In the genomic region with DNA sequence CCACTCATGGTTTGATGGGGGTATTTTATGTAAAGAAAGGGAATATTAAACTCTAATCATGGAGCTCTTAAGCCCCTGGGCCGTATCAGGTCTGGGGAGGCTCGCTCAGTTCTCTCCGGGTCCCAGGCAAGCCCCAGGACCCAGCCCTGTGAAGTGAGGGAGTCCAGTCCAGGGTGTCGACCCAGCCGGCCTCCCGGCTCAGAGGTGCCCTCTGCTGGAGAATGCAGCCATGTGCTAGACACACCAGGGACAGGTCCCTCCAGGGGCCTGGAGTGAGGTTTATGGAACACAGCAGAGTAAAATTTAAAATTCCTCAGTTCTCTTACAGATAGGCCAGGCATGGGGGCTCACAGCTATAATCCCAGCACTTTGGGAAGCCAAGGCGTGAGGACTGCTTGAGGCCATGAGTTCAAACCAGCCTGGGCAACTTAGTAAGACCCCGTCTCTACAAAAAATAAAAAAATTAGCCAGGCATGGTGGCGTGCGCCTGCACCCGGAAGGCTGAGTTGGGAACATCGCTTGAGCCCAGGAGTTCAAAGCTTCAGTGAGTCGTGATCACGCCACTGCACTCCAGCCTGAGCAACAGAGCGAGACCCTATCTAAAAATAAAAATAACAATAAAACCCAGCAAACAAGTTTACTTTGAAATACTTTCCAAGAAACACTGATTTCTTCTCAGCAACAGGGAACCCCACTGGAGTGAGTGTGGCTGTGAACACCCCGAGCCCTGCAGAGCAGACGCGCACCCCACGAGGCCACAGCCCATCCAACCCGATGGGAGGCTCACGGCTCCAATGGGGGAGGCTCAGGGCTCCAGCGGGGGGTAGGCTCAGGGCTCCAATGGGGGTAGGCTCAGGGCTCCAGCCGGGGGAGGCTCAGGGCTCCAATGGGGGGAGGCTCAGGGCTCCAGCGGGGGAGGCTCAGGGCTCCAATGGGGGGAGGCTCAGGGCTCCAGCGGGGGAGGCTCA, we compare ENCODE assay signal across 9 cellular contexts.
DNase-seq lines count a peak whose midpoint lies in the region; ATAC-seq, FAIRE-seq and TF ChIP-seq lines count a peak whose summit lies in the region.
"Had no signal": no experiment of that assay in that cellular context is flagged by ENCODE, and none has a peak within 500 bp of the region (broad histone marks: within the 10 kb centered on the region; RNA-seq: fewer than 3 reads in every experiment).

No MANE protein-coding gene starts in this region.

- H3K27ac ChIP-seq in MM.1S (ENCODE audit: low read length) (no peak overlapping the region), breast epithelium (no peak overlapping the region), kidney (ENCODE audit: low read depth in 2 of 2, low read length in 2 of 2) (no peak overlapping the region)

- H3K27me3 ChIP-seq in MM.1S (replicated peaks; ENCODE audit: insufficient read depth, low read length) = no peaks in the 10 kb centered on the region
- H3K27me3 ChIP-seq in breast epithelium = no peaks in the 10 kb centered on the region

- H3K9me3 ChIP-seq in MM.1S (replicated peaks; ENCODE audit: insufficient read depth, low read length) (no peaks in the 10 kb centered on the region), breast epithelium (no peaks in the 10 kb centered on the region), kidney (ENCODE audit: control insufficient read depth in 1 of 2, low read length in 2 of 2) (no peaks in the 10 kb centered on the region)

- no peaks in the 10 kb centered on the region for H3K36me3 ChIP-seq in MM.1S (replicated peaks; ENCODE audit: insufficient read depth, low read length)
- peaks cover 5% of the 10 kb centered on the region for H3K36me3 ChIP-seq in breast epithelium
- peaks cover 27 to 30% of the 10 kb centered on the region in 2 donors for H3K36me3 ChIP-seq in kidney (ENCODE audit: control insufficient read depth in 1 of 2, insufficient read depth in 2 of 2, low read length in 2 of 2)

- H3K9ac ChIP-seq in MM.1S (ENCODE audit: low read length) = no peak overlapping the region
- no peak overlapping the region for H3K9ac ChIP-seq in kidney (ENCODE audit: low read length in 2 of 2)

- H3K4me3 ChIP-seq in MM.1S (ENCODE audit: low read length) (no peak overlapping the region), breast epithelium (no peak overlapping the region), kidney (ENCODE audit: low read length in 2 of 2) (no peak overlapping the region)

- H3K27ac Mint-ChIP-seq in activated B cell treated with CpG ODN at 0.5 μM for 24 hours = no peak overlapping the region

- H3F3A ChIP-seq in MM.1S (ENCODE audit: insufficient read depth, low read length) = no peaks in the 10 kb centered on the region

- FAIRE-seq in kidney (lab: Jason Lieb, UNC) = no peak
- FAIRE-seq: A204.1 had no signal

- TF ChIP-seq POLR2A in breast epithelium (IDR thresholded peaks at IDR 0.05) = no peak

- peaks cover 49% of the 10 kb centered on the region for H3K36me3 Mint-ChIP-seq in activated B cell treated with CpG ODN at 0.5 μM for 24 hours (ENCODE audit: low read depth)

- peaks cover 4% of the 10 kb centered on the region for H3K4me1 Mint-ChIP-seq in activated B cell treated with CpG ODN at 0.5 μM for 24 hours

- H3K9me3 Mint-ChIP-seq in activated B cell treated with CpG ODN at 0.5 μM for 24 hours = no peaks in the 10 kb centered on the region

- DNase-seq in DMS79 treated with DMSO at 0.1 percent for 48 hours (lab: John Stamatoyannopoulos, UW) (peak; percentile 0), DMS79 (lab: John Stamatoyannopoulos, UW) (no peak), MM.1S (peak; percentile 19), activated B cell treated with CpG ODN at 0.5 μM for 24 hours (peak; percentile 53), breast epithelium (ENCODE audit: low spot score in 2 of 2) (peak in 1 of 2 donors; percentile 70), kidney (peak; percentile 77), GOT3 (lab: John Stamatoyannopoulos, UW) (no peak)
- peak; percentile 70 to 74 for DNase-seq in stimulated activated CD4-positive, alpha-beta T cell treated with anti-CD3 and anti-CD28 coated beads, Interleukin-2, amount 100 ng/mL, for 48 hours

- peak; percentile 91 for ATAC-seq in activated B cell treated with CpG ODN at 0.5 μM for 24 hours (ENCODE audit: low read depth)

- H3K79me2 ChIP-seq in MM.1S (ENCODE audit: low read length) = peaks cover 16% of the 10 kb centered on the region; the same call in 1 of the 2 replicates

- H3K9me2 ChIP-seq in MM.1S (replicated peaks; ENCODE audit: insufficient read depth, low read length) = no peaks in the 10 kb centered on the region

- no peak overlapping the region for H3K4me3 Mint-ChIP-seq in activated B cell treated with CpG ODN at 0.5 μM for 24 hours

- POLR2A ChIA-PET in activated B cell treated with CpG ODN at 0.5 μM for 24 hours (lab: Charles Lee) = interaction anchor here (0.6 kb wide), 1 partner anchor 194 kb away, joined by 3 read pairs; no protein-coding TSS in a partner anchor

- no peaks in the 10 kb centered on the region for H3K4me1 ChIP-seq in MM.1S (ENCODE audit: low read length)
- peaks cover 0 to 2% of the 10 kb centered on the region in 2 donors for H3K4me1 ChIP-seq in breast epithelium
- H3K4me1 ChIP-seq in kidney (ENCODE audit: control insufficient read depth in 1 of 2, insufficient read depth in 1 of 2, low read depth in 1 of 2, low read length in 2 of 2) = no peaks in the 10 kb centered on the region

- no peaks in the 10 kb centered on the region for H4K20me1 ChIP-seq in MM.1S (ENCODE audit: insufficient read depth, low read length)

- CTCF ChIA-PET in activated B cell treated with CpG ODN at 0.5 μM for 24 hours (lab: Charles Lee) = interaction anchor here (0.7 to 2.2 kb wide), 4 partner anchors 23 to 268 kb away, joined by 3 to 12 read pairs (median 4); partner anchors contain the start of gene SPG7

- H3K27me3 Mint-ChIP-seq in activated B cell treated with CpG ODN at 0.5 μM for 24 hours = no peaks in the 10 kb centered on the region

- intact Hi-C loops in activated B cell treated with CpG ODN at 0.5 μM for 24 hours (cut with micrococcal nuclease) = loop anchor here (1.0 kb wide), 2 partner anchors 49 to 473 kb away; no protein-coding TSS in a partner anchor
- intact Hi-C loops in breast epithelium (cut with DNase I; ENCODE audit: low total_unique reads) = no loop called here
- intact Hi-C loops in kidney (cut with DNase I) = no loop called here

- H3K4me2 ChIP-seq in MM.1S (ENCODE audit: low read depth, low read length) = no peak overlapping the region

- no peak overlapping the region for H2AFZ ChIP-seq in MM.1S (ENCODE audit: low read length)

- TF ChIP-seq CTCF in MM.1S (IDR thresholded peaks at IDR 0.05; ENCODE audit: low read length) = peak; percentile 44
- TF ChIP-seq CTCF in activated B cell treated with CpG ODN at 0.5 μM for 24 hours (IDR thresholded peaks at IDR 0.05) = peak; percentile 48
- peak in 2 of 3 donors; percentile 58 to 62 for TF ChIP-seq CTCF in breast epithelium (IDR thresholded peaks at IDR 0.05)
- peak; percentile 55 for TF ChIP-seq CTCF in kidney (IDR thresholded peaks at IDR 0.05; ENCODE audit: borderline replicate concordance, extremely low read depth, insufficient read depth)

Comparison
In these comparisons a context has a peak if more than half of its experiments do, and no peak if none do; other contexts are left out.
1. DNase-seq: peak in DMS79 treated with DMSO at 0.1 percent for 48 hours (single experiment), MM.1S (single experiment), activated B cell treated with CpG ODN at 0.5 μM for 24 hours (single experiment), kidney (single experiment) and stimulated activated CD4-positive, alpha-beta T cell treated with anti-CD3 and anti-CD28 coated beads, Interleukin-2, amount 100 ng/mL, for 48 hours (2 of 2); none in DMS79 (single experiment) and GOT3 (single experiment).
2. Peak in every context shown above with its lines, with median percentiles within 50 percentile points of each other: CTCF ChIP-seq.